Comparison of ENCODE assay signal across 17 cellular contexts in the genomic region with DNA sequence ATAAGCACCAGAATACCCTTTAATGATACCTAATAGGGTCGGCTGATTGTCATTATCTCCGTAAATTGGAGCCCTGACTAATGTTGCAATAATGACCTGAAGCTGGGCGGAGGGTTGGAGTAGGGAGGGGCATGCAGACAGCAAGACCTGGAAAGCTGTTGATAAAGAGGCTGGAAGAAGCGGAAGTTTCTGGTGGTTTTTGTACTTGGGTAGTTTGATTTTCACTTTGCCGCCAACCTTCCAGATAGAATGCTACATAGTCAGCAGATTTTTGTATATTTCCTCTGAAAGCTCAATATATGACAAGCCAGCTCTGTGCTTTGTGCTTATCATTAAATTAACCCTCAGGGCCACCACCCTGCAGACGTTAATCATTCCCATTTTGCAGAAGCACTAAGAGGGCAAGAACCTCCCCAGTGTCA. TPM values are rescaled to one million over a fixed set of nuclear protein-coding genes. Genes with fewer than 3 reads are reported as not detected.
DNase-seq lines count a peak whose midpoint lies in the region; TF ChIP-seq lines count a peak whose summit lies in the region.
"Had no signal": no experiment of that assay in that cellular context is flagged by ENCODE, and none has a peak within 500 bp of the region (broad histone marks: within the 10 kb centered on the region; RNA-seq: fewer than 3 reads in every experiment).

No MANE protein-coding gene starts in this region.

- peak overlapping the region; percentile 52 for H3K4me3 Mint-ChIP-seq in Calu3 (ENCODE audit: low read depth, unreplicated experiment)
- H3K4me3 Mint-ChIP-seq: HFFc6 had no signal

- DNase-seq in Calu3 = no peak
- peak; percentile 54 for DNase-seq in SK-N-DZ (ENCODE audit: low spot score)
- DNase-seq in kidney tubule cell (ENCODE audit: low spot score) = peak; percentile 17
- DNase-seq in mucosa of gallbladder (ENCODE audit: low spot score) = peak; percentile 66
- DNase-seq in activated gamma-delta T cell (lab: John Stamatoyannopoulos, UW) = no peak
- no peak for DNase-seq in SIG-M5 treated with dmso at 0.1 percent for 504 hours (lab: John Stamatoyannopoulos, UW; ENCODE audit: unreplicated experiment)
- no peak for DNase-seq in stimulated activated CD4-positive, alpha-beta T cell treated with anti-CD3 and anti-CD28 coated beads, Interleukin-2, amount 100 ng/mL, for 24 hours
- no peak for DNase-seq in stimulated activated naive CD4-positive, alpha-beta T cell (lab: John Stamatoyannopoulos, UW)
- DNase-seq: DMS79, HFFc6, MG63, NCI-H1092, NCI-H2081, NCI-H2171 treated with DMSO at 0.1 percent for 48 hours, NCI-H446, NCI-H526 treated with DMSO at 0.1 percent for 48 hours had no signal

- no peaks in the 10 kb centered on the region for H3K36me3 Mint-ChIP-seq in Calu3 (ENCODE audit: insufficient read depth, unreplicated experiment)

- no peaks in the 10 kb centered on the region for H3K27me3 Mint-ChIP-seq in Calu3 (ENCODE audit: unreplicated experiment)

- no peaks in the 10 kb centered on the region for H3K9me3 Mint-ChIP-seq in Calu3 (ENCODE audit: low read depth, unreplicated experiment)

- no TSS peak for BruUV-seq in Calu3 (replicated peaks; lab: Mats Ljungman, UMichigan)

- CTCF ChIA-PET in Calu3 (lab: Charles Lee) = interaction anchor here (0.7 to 0.8 kb wide), 2 partner anchors 10 to 57 kb away, joined by 3 read pairs; no protein-coding TSS in a partner anchor

- no peak overlapping the region for H3K27ac Mint-ChIP-seq in Calu3 (ENCODE audit: unreplicated experiment)
- H3K27ac Mint-ChIP-seq: HFFc6 had no signal

- H3K4me1 Mint-ChIP-seq in Calu3 (ENCODE audit: low read depth, unreplicated experiment) = peaks cover 29% of the 10 kb centered on the region

- TF ChIP-seq CTCF in Calu3 (IDR thresholded peaks at IDR 0.05; ENCODE audit: unreplicated experiment) = no peak

- intact Hi-C loops in Calu3 (cut with micrococcal nuclease; ENCODE audit: unreplicated experiment) = no loop called here

RNA-seq across cellular contexts. Expression of gene DIRAS2, which starts 34.9 kb away (rescaled TPM):
- total RNA-seq in Calu3 (2022) (1.5 and 1.7 TPM in 2 replicates), mucosa of gallbladder (26.3 TPM)
- polyA plus RNA-seq in SK-N-DZ (2014; cell fraction: cytosol; rRNA removed) = 1.4 and 2.9 TPM in 2 replicates
- 0.93 and 1.5 TPM in 2 replicates for polyA plus RNA-seq in SK-N-DZ (2014; cell fraction: nucleus; rRNA removed)
- total RNA-seq: HFFc6, SK-MEL-5 had no signal

Comparison
In these comparisons a context has a peak if more than half of its experiments do, and no peak if none do; other contexts are left out.
1. DNase-seq: peak in SK-N-DZ (single experiment), kidney tubule cell (single experiment) and mucosa of gallbladder (single experiment); none in Calu3 (single experiment), activated gamma-delta T cell (single experiment), SIG-M5 treated with dmso at 0.1 percent for 504 hours (single experiment), stimulated activated CD4-positive, alpha-beta T cell treated with anti-CD3 and anti-CD28 coated beads, Interleukin-2, amount 100 ng/mL, for 24 hours (0 of 2) and stimulated activated naive CD4-positive, alpha-beta T cell (0 of 6).
2. RNA of gene DIRAS2, which starts 34.9 kb away (total RNA-seq): 26.3 TPM in mucosa of gallbladder (single experiment); 1.5 to 1.7 TPM in Calu3; every median in the first group is over 10 times any median in the second.